ENCODE assay signal across 1 cellular context in genomic region chr5:43363445-43364152, GRCh38.
TF ChIP-seq lines count a peak whose summit lies in the region.

No MANE protein-coding gene starts in this region.

TF ChIP-seq in HepG2, 621 proteins besides CTCF, POLR2A, EP300 and RAD21:
- no peak for TF ChIP-seq ZNF350 (CRISPR knock-in tag; IDR thresholded peaks at IDR 0.05; ENCODE audit: borderline replicate concordance, low read depth)
- TF ChIP-seq HOXA9 (CRISPR knock-in tag; IDR thresholded peaks at IDR 0.05; ENCODE audit: borderline replicate concordance), result no peak
- TF ChIP-seq ZKSCAN5 (CRISPR knock-in tag; IDR thresholded peaks at IDR 0.05), result no peak
- no peak for TF ChIP-seq TOPORS (CRISPR knock-in tag; IDR thresholded peaks at IDR 0.05)
- no peak for TF ChIP-seq SIN3B (IDR thresholded peaks at IDR 0.05; ENCODE audit: low read length)
- TF ChIP-seq EED (CRISPR knock-in tag; IDR thresholded peaks at IDR 0.05), result no peak
- no peak for TF ChIP-seq MXI1 (IDR thresholded peaks at IDR 0.05; ENCODE audit: borderline replicate concordance, low read depth, low read length)
- no peak for TF ChIP-seq TEF (CRISPR knock-in tag; IDR thresholded peaks at IDR 0.05)
- TF ChIP-seq CEBPZ (IDR thresholded peaks at IDR 0.05; ENCODE audit: low read length), result no peak
- TF ChIP-seq SIX1 (CRISPR knock-in tag; IDR thresholded peaks at IDR 0.05; ENCODE audit: borderline replicate concordance), result no peak
- no peak for TF ChIP-seq U2AF2 (IDR thresholded peaks at IDR 0.05; ENCODE audit: low read depth, low read length)
- no peak for TF ChIP-seq SAP130 (CRISPR knock-in tag; IDR thresholded peaks at IDR 0.05; ENCODE audit: low read depth)
- no peak for TF ChIP-seq RCOR2 (CRISPR knock-in tag; IDR thresholded peaks at IDR 0.05)
- no peak for TF ChIP-seq ZNF432 (CRISPR knock-in tag; IDR thresholded peaks at IDR 0.05; ENCODE audit: borderline replicate concordance)
- no peak for TF ChIP-seq ZNF235 (CRISPR knock-in tag; IDR thresholded peaks at IDR 0.05; ENCODE audit: borderline replicate concordance)
- TF ChIP-seq ZNF776 (CRISPR knock-in tag; IDR thresholded peaks at IDR 0.05), result no peak
- no peak for TF ChIP-seq MBNL3 (CRISPR knock-in tag; conservative IDR thresholded peaks at IDR 0.05)
- TF ChIP-seq KLF15 (CRISPR knock-in tag; IDR thresholded peaks at IDR 0.05; ENCODE audit: borderline replicate concordance), result no peak
- no peak for TF ChIP-seq NCOA2 (CRISPR knock-in tag; IDR thresholded peaks at IDR 0.05)
